ENCODE assay signal across 9 cellular contexts in genomic region chr1:26290416-26291261, GRCh38. TPM values are rescaled to one million over a fixed set of nuclear protein-coding genes. Genes with fewer than 3 reads are reported as not detected.
A peak's percentile ranks its signal among the peaks of the same experiment; 100 is the strongest.
DNase-seq lines count a peak whose midpoint lies in the region; ATAC-seq and TF ChIP-seq lines count a peak whose summit lies in the region.
"Had no signal": no experiment of that assay in that cellular context is flagged by ENCODE, and none has a peak within 500 bp of the region (broad histone marks: within the 10 kb centered on the region; RNA-seq: fewer than 3 reads in every experiment).

No MANE protein-coding gene starts in this region.

- peak overlapping the region; percentile 22 for H3K9ac ChIP-seq in mesenchymal stem cell (ENCODE audit: low read length)

- H3K9me3 Mint-ChIP-seq in IgD-negative memory B cell = no peaks in the 10 kb centered on the region
- H3K9me3 Mint-ChIP-seq in activated naive CD8-positive, alpha-beta T cell treated with anti-CD3 and anti-CD28 coated beads, Interleukin-2, amount 50 U/mL, for 24 hours = no peaks in the 10 kb centered on the region

- no peak for TF ChIP-seq CTCF in BE2C (IDR thresholded peaks at IDR 0.05; ENCODE audit: low read depth, low read length)

- no peaks in the 10 kb centered on the region for H3K27me3 Mint-ChIP-seq in IgD-negative memory B cell
- H3K27me3 Mint-ChIP-seq in activated naive CD8-positive, alpha-beta T cell treated with anti-CD3 and anti-CD28 coated beads, Interleukin-2, amount 50 U/mL, for 24 hours = no peaks in the 10 kb centered on the region

- H3K14ac ChIP-seq in mesenchymal stem cell (ENCODE audit: low read length in 2 of 2) = no peak overlapping the region

- H3K9me3 ChIP-seq in BE2C (no peaks in the 10 kb centered on the region), mesenchymal stem cell (ENCODE audit: control insufficient read depth, low read length) (no peaks in the 10 kb centered on the region)

- H3K4me1 ChIP-seq in BE2C = no peaks in the 10 kb centered on the region
- H3K4me1 ChIP-seq in mesenchymal stem cell (ENCODE audit: control insufficient read depth, insufficient read depth, low read depth, low read length) = peaks cover 45% of the 10 kb centered on the region

- H3K4me3 ChIP-seq in BE2C (ENCODE audit: low read depth, low read length) = no peak overlapping the region
- H3K4me3 ChIP-seq in mesenchymal stem cell (ENCODE audit: insufficient read depth in 1 of 2, low read depth in 1 of 2, low read length in 2 of 2) = no peak overlapping the region

- H4K91ac ChIP-seq in mesenchymal stem cell (ENCODE audit: low read length) = no peak overlapping the region

- DNase-seq in BE2C (peak; percentile 24), mesenchymal stem cell (no peak), T-helper 9 cell (no peak), NCI-H345 (lab: John Stamatoyannopoulos, UW) (no peak)
- DNase-seq in activated naive CD8-positive, alpha-beta T cell treated with anti-CD3 and anti-CD28 coated beads, Interleukin-2, amount 50 U/mL, for 24 hours = no peak
- DNase-seq: NCI-H510A had no signal

- H2AFZ ChIP-seq in mesenchymal stem cell (ENCODE audit: low read depth, low read length) = no peak overlapping the region

- WGBS in mesenchymal stem cell = 75% methylated on average over 16 of the region's 17 CpGs

- H2BK15ac ChIP-seq in mesenchymal stem cell (ENCODE audit: low read depth, poor library complexity, severe bottlenecking) = peak overlapping the region; percentile 8

- no peak overlapping the region for H2BK5ac ChIP-seq in mesenchymal stem cell (ENCODE audit: low read depth, low read length, poor library complexity, severe bottlenecking)

- no peak overlapping the region for H3K27ac ChIP-seq in mesenchymal stem cell (ENCODE audit: low read length, poor library complexity, severe bottlenecking)

- H4K8ac ChIP-seq in mesenchymal stem cell (ENCODE audit: low read length) = peak overlapping the region; percentile 39

- ATAC-seq in activated naive CD8-positive, alpha-beta T cell treated with anti-CD3 and anti-CD28 coated beads, Interleukin-2, amount 50 U/mL, for 24 hours = no peak
- ATAC-seq in GM19397 (IDR thresholded peaks at IDR 0.05; ENCODE audit: unreplicated experiment) (no peak), GM18868 (IDR thresholded peaks at IDR 0.05; ENCODE audit: unreplicated experiment) (no peak)

- H3K4me3 Mint-ChIP-seq in IgD-negative memory B cell = peak overlapping the region; percentile 34 to 94 (median 90)
- H3K4me3 Mint-ChIP-seq in activated naive CD8-positive, alpha-beta T cell treated with anti-CD3 and anti-CD28 coated beads, Interleukin-2, amount 50 U/mL, for 24 hours = no peak overlapping the region

- H3K79me1 ChIP-seq in mesenchymal stem cell (replicated peaks; ENCODE audit: low read length, poor library complexity, severe bottlenecking) = peaks cover 4% of the 10 kb centered on the region

- H3K36me3 Mint-ChIP-seq in IgD-negative memory B cell = peaks cover 2% of the 10 kb centered on the region
- H3K36me3 Mint-ChIP-seq in activated naive CD8-positive, alpha-beta T cell treated with anti-CD3 and anti-CD28 coated beads, Interleukin-2, amount 50 U/mL, for 24 hours (ENCODE audit: low read depth) = peaks cover 7% of the 10 kb centered on the region

- no peak overlapping the region for H3K4me2 ChIP-seq in mesenchymal stem cell (ENCODE audit: low read length, poor library complexity, severe bottlenecking)

- H2AK5ac ChIP-seq in mesenchymal stem cell (ENCODE audit: low read length, severe bottlenecking) = peak overlapping the region; percentile 10

- H3K27me3 ChIP-seq in BE2C (no peaks in the 10 kb centered on the region), mesenchymal stem cell (ENCODE audit: control insufficient read depth in 1 of 2, insufficient read depth in 1 of 2, low read length in 2 of 2) (no peaks in the 10 kb centered on the region)

- no peak overlapping the region for H3K18ac ChIP-seq in mesenchymal stem cell (ENCODE audit: low read depth in 1 of 2, low read length in 2 of 2)

- H3K4me1 Mint-ChIP-seq in IgD-negative memory B cell = peaks cover 43 to 67% (median 60%) of the 10 kb centered on the region in 3 donors
- peaks cover 69% of the 10 kb centered on the region for H3K4me1 Mint-ChIP-seq in activated naive CD8-positive, alpha-beta T cell treated with anti-CD3 and anti-CD28 coated beads, Interleukin-2, amount 50 U/mL, for 24 hours

- no peak overlapping the region for H2BK120ac ChIP-seq in mesenchymal stem cell (ENCODE audit: low read depth, low read length)

- peak overlapping the region; percentile 98 to 100 (median 100) for H3K27ac Mint-ChIP-seq in IgD-negative memory B cell
- H3K27ac Mint-ChIP-seq in activated naive CD8-positive, alpha-beta T cell treated with anti-CD3 and anti-CD28 coated beads, Interleukin-2, amount 50 U/mL, for 24 hours = peak overlapping the region; percentile 98

- H2BK12ac ChIP-seq in mesenchymal stem cell (ENCODE audit: low read length in 2 of 2) = no peak overlapping the region

- H3K23ac ChIP-seq in mesenchymal stem cell (ENCODE audit: low read length in 2 of 2) = no peak overlapping the region

- no peaks in the 10 kb centered on the region for H3K36me3 ChIP-seq in BE2C
- H3K36me3 ChIP-seq in mesenchymal stem cell (ENCODE audit: control insufficient read depth in 1 of 2, insufficient read depth in 2 of 2, low read depth in 1 of 2, low read length in 2 of 2) = peaks cover 7 to 8% of the 10 kb centered on the region in 2 experiments

- H3K4ac ChIP-seq in mesenchymal stem cell (ENCODE audit: low read depth in 1 of 2, low read length in 2 of 2) = no peak overlapping the region

RNA-seq across cellular contexts. Expression of gene SH3BGRL3, which starts 10.8 kb away (rescaled TPM):
- polyA plus RNA-seq in BE2C (2012; ENCODE audit: insufficient read depth, insufficient read length, low read depth) = 170 TPM
- 1,152 TPM for polyA plus RNA-seq in IgD-negative memory B cell
- 416 TPM for polyA plus RNA-seq in mesenchymal stem cell (2013, experiment 1 of 2)
- polyA plus RNA-seq in mesenchymal stem cell (2013, experiment 2 of 2) = 422 TPM

RNA-seq across cellular contexts. Expression of gene UBXN11, which starts 15.8 kb away (rescaled TPM):
- polyA plus RNA-seq in BE2C (2012; ENCODE audit: insufficient read depth, insufficient read length, low read depth) = 8.4 TPM
- 11.2 TPM for polyA plus RNA-seq in IgD-negative memory B cell
- 8.0 TPM for polyA plus RNA-seq in mesenchymal stem cell (2013, experiment 1 of 2)
- 8.1 TPM for polyA plus RNA-seq in mesenchymal stem cell (2013, experiment 2 of 2)

RNA-seq across cellular contexts. Expression of gene CD52, which starts 27.1 kb away (rescaled TPM):
- polyA plus RNA-seq in BE2C (2012; ENCODE audit: insufficient read depth, insufficient read length, low read depth) = not detected
- polyA plus RNA-seq in IgD-negative memory B cell = 10,525 TPM
- polyA plus RNA-seq in mesenchymal stem cell (2013, experiment 1 of 2) = 0.26 TPM
- not detected for polyA plus RNA-seq in mesenchymal stem cell (2013, experiment 2 of 2)

RNA-seq across cellular contexts. Expression of gene CEP85, which starts 56.6 kb away (rescaled TPM):
- 9.7 TPM for polyA plus RNA-seq in BE2C (2012; ENCODE audit: insufficient read depth, insufficient read length, low read depth)
- polyA plus RNA-seq in IgD-negative memory B cell = 6.6 TPM
- polyA plus RNA-seq in mesenchymal stem cell (2013, experiment 1 of 2) = 5.2 TPM
- polyA plus RNA-seq in mesenchymal stem cell (2013, experiment 2 of 2) = 5.4 TPM
